In genomic region chr2:437772-438393, GRCh38 we compare ENCODE assay signal across 8 cellular contexts.
A peak's percentile ranks its signal among the peaks of the same experiment; 100 is the strongest.
DNase-seq lines count a peak whose midpoint lies in the region; ATAC-seq and TF ChIP-seq lines count a peak whose summit lies in the region.

No MANE protein-coding gene starts in this region.

- no peak overlapping the region for H4K91ac ChIP-seq in neuronal stem cell (ENCODE audit: low read depth, low read length, poor library complexity)

- no peaks in the 10 kb centered on the region for H3K9me2 ChIP-seq in MM.1S (replicated peaks; ENCODE audit: insufficient read depth, low read length)

- no peaks in the 10 kb centered on the region for H3K36me3 ChIP-seq in MM.1S (replicated peaks; ENCODE audit: insufficient read depth, low read length)
- H3K36me3 ChIP-seq in neuronal stem cell (replicated peaks in 1 of 2; ENCODE audit: control insufficient read depth in 2 of 2, insufficient read depth in 2 of 2, low read length in 2 of 2): no peaks in the 10 kb centered on the region
- H3K36me3 ChIP-seq in mesendoderm (ENCODE audit: control insufficient read depth, insufficient read depth, low read length): no peaks in the 10 kb centered on the region

- WGBS in neuronal stem cell (ENCODE audit: extremely low coverage in 2 of 2, insufficient read length in 2 of 2, insufficient replicate concordance in 1 of 2), 2 donors: no CpG with 5 or more reads among the region's 15 CpGs
- no CpG with 5 or more reads among the region's 15 CpGs for WGBS in mesendoderm (ENCODE audit: extremely low coverage, insufficient coverage, low lambda C conversion rate)

- no peaks in the 10 kb centered on the region for H4K20me1 ChIP-seq in MM.1S (ENCODE audit: insufficient read depth, low read length)

- H3K79me1 ChIP-seq in neuronal stem cell (ENCODE audit: low read depth, low read length): no peaks in the 10 kb centered on the region
- H3K79me1 ChIP-seq in mesendoderm (ENCODE audit: low read length): no peaks in the 10 kb centered on the region

- H3K14ac ChIP-seq in neuronal stem cell (ENCODE audit: low read length): no peak overlapping the region

- H2AFZ ChIP-seq in MM.1S (ENCODE audit: low read length): peak overlapping the region; percentile 29; the same call in 1 of the 2 replicates
- H2AFZ ChIP-seq in neuronal stem cell (ENCODE audit: low read length): no peak overlapping the region

- H3K27ac ChIP-seq in MM.1S (ENCODE audit: low read length): peak overlapping the region; percentile 73; the same call in 1 of the 2 replicates
- H3K27ac ChIP-seq in VCaP: peak overlapping the region; percentile 70
- no peak overlapping the region for H3K27ac ChIP-seq in neuronal stem cell (replicated peaks; ENCODE audit: low read length)
- no peak overlapping the region for H3K27ac ChIP-seq in mesendoderm (ENCODE audit: low read depth, low read length)

- DNase-seq in MM.1S: peak; percentile 76
- DNase-seq in effector CD8-positive, alpha-beta T cell (lab: John Stamatoyannopoulos, UW): peak; percentile 42
- DNase-seq in stimulated activated naive CD8-positive, alpha-beta T cell treated with anti-CD3 and anti-CD28 coated beads, Interleukin-15, amount 100 ng/mL, for 72 hours: peak; percentile 39 to 55
- no peak for DNase-seq in neuronal stem cell (ENCODE audit: low spot score)
- DNase-seq in mesendoderm: no peak

- H3K4me2 ChIP-seq in MM.1S (ENCODE audit: low read depth, low read length) (peak overlapping the region; percentile 61; the same call in 1 of the 2 replicates), neuronal stem cell (ENCODE audit: insufficient read depth, low read length, poor library complexity, severe bottlenecking) (no peak overlapping the region), mesendoderm (ENCODE audit: low read length) (no peak overlapping the region)

- H3K27me3 ChIP-seq in MM.1S (replicated peaks; ENCODE audit: insufficient read depth, low read length) (no peaks in the 10 kb centered on the region), neuronal stem cell (ENCODE audit: control insufficient read depth in 3 of 3, insufficient read depth in 3 of 3, low read depth in 1 of 3, low read length in 3 of 3) (no peaks in the 10 kb centered on the region), mesendoderm (ENCODE audit: insufficient read depth, low read length, poor library complexity) (no peaks in the 10 kb centered on the region)

- H3K4me1 ChIP-seq in MM.1S (ENCODE audit: low read length): no peaks in the 10 kb centered on the region
- peaks cover 3 to 4% of the 10 kb centered on the region in 2 donors for H3K4me1 ChIP-seq in neuronal stem cell (ENCODE audit: control insufficient read depth in 2 of 2, insufficient read depth in 1 of 2, low read depth in 1 of 2, low read length in 2 of 2)
- no peaks in the 10 kb centered on the region for H3K4me1 ChIP-seq in mesendoderm (ENCODE audit: control insufficient read depth, low read depth, low read length)

- peak overlapping the region; percentile 67 to 76 for H3K4me3 Mint-ChIP-seq in stimulated activated naive CD8-positive, alpha-beta T cell treated with anti-CD3 and anti-CD28 coated beads, Interleukin-15, amount 100 ng/mL, for 72 hours

- H2BK15ac ChIP-seq in neuronal stem cell (ENCODE audit: low read length) (no peak overlapping the region), mesendoderm (replicated peaks; ENCODE audit: low read depth) (no peak overlapping the region)

- no peak for TF ChIP-seq POLR2A in GM18505 (IDR thresholded peaks at IDR 0.05; ENCODE audit: borderline replicate concordance, extremely low read depth, insufficient read depth, insufficient read length)

- H3K23ac ChIP-seq in neuronal stem cell (ENCODE audit: low read depth, low read length, poor library complexity) (no peak overlapping the region), mesendoderm (ENCODE audit: low read length) (no peak overlapping the region)

- peaks cover 20% of the 10 kb centered on the region for H3K4me1 Mint-ChIP-seq in stimulated activated naive CD8-positive, alpha-beta T cell treated with anti-CD3 and anti-CD28 coated beads, Interleukin-15, amount 100 ng/mL, for 72 hours

- H4K5ac ChIP-seq in mesendoderm (ENCODE audit: low read length): no peak overlapping the region

- no peak overlapping the region for H2AK5ac ChIP-seq in neuronal stem cell (ENCODE audit: low read depth, low read length)
- H2AK5ac ChIP-seq in mesendoderm (ENCODE audit: low read length): no peak overlapping the region

- no peak overlapping the region for H2BK5ac ChIP-seq in neuronal stem cell (ENCODE audit: low read length)
- H2BK5ac ChIP-seq in mesendoderm (ENCODE audit: low read length): no peak overlapping the region

- ATAC-seq in GM18505 (IDR thresholded peaks at IDR 0.05; ENCODE audit: unreplicated experiment) (peak; percentile 99), GM21825 (IDR thresholded peaks at IDR 0.05; ENCODE audit: unreplicated experiment) (peak; percentile 99)
- peak; percentile 97 for ATAC-seq in stimulated activated naive CD8-positive, alpha-beta T cell treated with anti-CD3 and anti-CD28 coated beads, Interleukin-15, amount 100 ng/mL, for 72 hours

- H3K27ac Mint-ChIP-seq in stimulated activated naive CD8-positive, alpha-beta T cell treated with anti-CD3 and anti-CD28 coated beads, Interleukin-15, amount 100 ng/mL, for 72 hours: no peak overlapping the region

- H3K9me3 Mint-ChIP-seq in stimulated activated naive CD8-positive, alpha-beta T cell treated with anti-CD3 and anti-CD28 coated beads, Interleukin-15, amount 100 ng/mL, for 72 hours: no peaks in the 10 kb centered on the region

- H2BK120ac ChIP-seq in neuronal stem cell (ENCODE audit: low read depth, low read length) (no peak overlapping the region), mesendoderm (ENCODE audit: low read depth, low read length) (no peak overlapping the region)

- H3K56ac ChIP-seq in mesendoderm (ENCODE audit: low read length): no peak overlapping the region

- H3K27me3 Mint-ChIP-seq in stimulated activated naive CD8-positive, alpha-beta T cell treated with anti-CD3 and anti-CD28 coated beads, Interleukin-15, amount 100 ng/mL, for 72 hours: no peaks in the 10 kb centered on the region

- H3K4me3 ChIP-seq in MM.1S (ENCODE audit: low read length) (peak overlapping the region; percentile 47), neuronal stem cell (ENCODE audit: low read length in 2 of 2) (no peak overlapping the region), mesendoderm (ENCODE audit: low read length) (no peak overlapping the region)

- TF ChIP-seq CTCF in MM.1S (IDR thresholded peaks at IDR 0.05; ENCODE audit: low read length) (no peak), VCaP (conservative IDR thresholded peaks at IDR 0.05) (no peak)

- H3F3A ChIP-seq in MM.1S (ENCODE audit: insufficient read depth, low read length): no peaks in the 10 kb centered on the region

- no peaks in the 10 kb centered on the region for H3K79me2 ChIP-seq in MM.1S (ENCODE audit: low read length)
- no peaks in the 10 kb centered on the region for H3K79me2 ChIP-seq in mesendoderm (ENCODE audit: control insufficient read depth, insufficient read depth, low read length)

- H3K18ac ChIP-seq in neuronal stem cell (ENCODE audit: low read length) (no peak overlapping the region), mesendoderm (ENCODE audit: low read length) (no peak overlapping the region)

- H3K9ac ChIP-seq in MM.1S (ENCODE audit: low read length) (peak overlapping the region; percentile 49; the same call in 1 of the 2 replicates), neuronal stem cell (ENCODE audit: low read depth, low read length, poor library complexity) (no peak overlapping the region), mesendoderm (ENCODE audit: low read length) (no peak overlapping the region)

- no peak overlapping the region for H2BK12ac ChIP-seq in neuronal stem cell (ENCODE audit: low read length)

- H3K9me3 ChIP-seq in MM.1S (replicated peaks; ENCODE audit: insufficient read depth, low read length): no peaks in the 10 kb centered on the region
- H3K9me3 ChIP-seq in neuronal stem cell (replicated peaks in 1 of 2; ENCODE audit: control insufficient read depth in 2 of 2, insufficient read depth in 1 of 2, low read depth in 1 of 2, low read length in 2 of 2): no peaks in the 10 kb centered on the region

- H4K8ac ChIP-seq in neuronal stem cell (ENCODE audit: low read depth, low read length): no peak overlapping the region
- H4K8ac ChIP-seq in mesendoderm (ENCODE audit: low read depth, low read length): no peak overlapping the region

- H3K4ac ChIP-seq in neuronal stem cell (ENCODE audit: low read length) (no peak overlapping the region), mesendoderm (ENCODE audit: low read depth, low read length) (no peak overlapping the region)

Comparison
In these comparisons a context has a peak if more than half of its experiments do, and no peak if none do; other contexts are left out.
1. DNase-seq: peak in MM.1S (single experiment), effector CD8-positive, alpha-beta T cell (single experiment) and stimulated activated naive CD8-positive, alpha-beta T cell treated with anti-CD3 and anti-CD28 coated beads, Interleukin-15, amount 100 ng/mL, for 72 hours (2 of 2); none in neuronal stem cell (single experiment) and mesendoderm (single experiment).
2. H3K27ac ChIP-seq: peak in MM.1S (single experiment) and VCaP (single experiment); none in neuronal stem cell (single experiment) and mesendoderm (single experiment).
3. Peak in every context shown above with its lines, with median percentiles within 50 percentile points of each other: ATAC-seq.